Comparison of ENCODE assay signal across 1 cellular context in genomic region chr22:37211853-37212173, GRCh38.
TF ChIP-seq lines count a peak whose summit lies in the region.

No MANE protein-coding gene starts in this region.

TF ChIP-seq in HepG2, 621 proteins besides CTCF, POLR2A, EP300 and RAD21:
- TF ChIP-seq ZNF776 (CRISPR knock-in tag; IDR thresholded peaks at IDR 0.05) = no peak
- TF ChIP-seq JUN (CRISPR knock-in tag; IDR thresholded peaks at IDR 0.05) = no peak
- TF ChIP-seq ZBED4 (CRISPR knock-in tag; IDR thresholded peaks at IDR 0.05; ENCODE audit: borderline replicate concordance) = no peak
- no peak for TF ChIP-seq RBM22 (optimal IDR thresholded peaks at IDR 0.05; ENCODE audit: low read length)
- TF ChIP-seq, protein P1, sequence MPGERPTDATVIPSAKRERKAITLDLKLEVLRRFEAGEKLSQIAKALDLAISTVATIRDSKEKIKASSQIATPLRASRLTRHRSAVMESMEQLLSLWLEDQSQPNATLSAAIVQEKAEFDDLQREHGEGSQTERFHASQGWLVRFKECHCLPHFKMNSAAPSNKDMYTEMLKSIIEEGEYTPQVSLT (CRISPR knock-in tag; IDR thresholded peaks at IDR 0.05; ENCODE audit: borderline replicate concordance, low read depth) = no peak
- TF ChIP-seq MZF1 (CRISPR knock-in tag; IDR thresholded peaks at IDR 0.05; ENCODE audit: borderline replicate concordance) = no peak
- TF ChIP-seq RXRB (CRISPR knock-in tag; IDR thresholded peaks at IDR 0.05; ENCODE audit: borderline replicate concordance) = no peak
- TF ChIP-seq ELF1 (CRISPR knock-in tag; IDR thresholded peaks at IDR 0.05) = no peak
- TF ChIP-seq ATF5 (CRISPR knock-in tag; IDR thresholded peaks at IDR 0.05; ENCODE audit: low read depth) = no peak
TF ChIP-seq in HepG2: peak in this region for 0.
